ENCODE assay signal across 24 cellular contexts in the genomic region with DNA sequence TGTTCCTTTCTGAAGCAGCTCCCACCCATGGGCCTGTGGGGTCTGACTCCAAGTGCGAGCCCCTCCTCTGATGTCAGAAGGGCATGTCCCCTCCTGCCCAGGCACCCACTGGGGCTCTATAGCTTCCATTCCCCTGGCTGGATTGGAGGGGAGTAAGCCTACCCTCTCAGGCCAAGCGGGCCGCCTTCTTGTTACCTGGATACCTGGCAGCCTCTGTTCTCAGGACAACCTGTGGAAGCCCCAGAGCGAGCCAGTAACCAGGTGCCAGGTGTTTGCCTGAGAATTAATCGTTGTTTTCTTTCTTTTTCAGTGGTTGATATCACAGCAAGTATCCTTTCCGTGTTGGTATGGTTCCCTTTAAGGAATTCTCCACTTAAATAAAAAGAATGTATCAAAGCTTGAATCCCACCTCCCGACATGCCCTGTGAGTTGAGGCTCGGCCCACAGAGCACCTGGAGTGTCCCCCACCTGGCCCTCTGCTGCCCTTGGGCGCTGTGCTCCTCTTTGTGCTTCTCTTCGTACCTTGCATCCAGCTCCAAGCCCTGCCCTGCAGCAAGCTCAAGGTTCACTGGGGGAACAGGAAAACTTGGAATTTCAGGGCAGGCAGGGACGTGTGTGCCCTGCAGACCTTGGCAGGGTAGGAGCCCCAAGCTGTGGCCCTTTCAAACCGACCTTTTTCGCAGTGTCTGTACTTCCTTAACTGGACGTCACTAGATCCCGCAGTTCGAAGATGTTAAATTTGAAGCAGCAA. TPM values are rescaled to one million over a fixed set of nuclear protein-coding genes. Genes with fewer than 3 reads are reported as not detected.
DNase-seq lines count a peak whose midpoint lies in the region; ATAC-seq, FAIRE-seq and TF ChIP-seq lines count a peak whose summit lies in the region.
"Had no signal": no experiment of that assay in that cellular context is flagged by ENCODE, and none has a peak within 500 bp of the region (broad histone marks: within the 10 kb centered on the region; RNA-seq: fewer than 3 reads in every experiment).

No MANE protein-coding gene starts in this region.

- H4K20me1 ChIP-seq in HepG2 (ENCODE audit: insufficient read depth, low read length) (no peaks in the 10 kb centered on the region), mammary epithelial cell (ENCODE audit: insufficient read depth, low read length) (no peaks in the 10 kb centered on the region), hepatocyte (ENCODE audit: insufficient read depth, poor library complexity, severe bottlenecking) (no peaks in the 10 kb centered on the region)

- no peak for TF ChIP-seq RAD21 in HepG2 (CRISPR knock-in tag; IDR thresholded peaks at IDR 0.05)

- TF ChIP-seq EP300 in HepG2 (IDR thresholded peaks at IDR 0.05; ENCODE audit: low read depth in 2 of 2, low read length in 2 of 2) (no peak), HepG2 (CRISPR knock-in tag; IDR thresholded peaks at IDR 0.05; ENCODE audit: borderline replicate concordance) (no peak)

- H3K9me3 ChIP-seq in HepG2 (ENCODE audit: low read length) (no peaks in the 10 kb centered on the region), right lobe of liver (no peaks in the 10 kb centered on the region), mammary epithelial cell (replicated peaks; ENCODE audit: insufficient read depth, low read length) (no peaks in the 10 kb centered on the region), muscle layer of duodenum (ENCODE audit: control insufficient read depth in 1 of 2, low read length in 2 of 2) (no peaks in the 10 kb centered on the region), hepatocyte (ENCODE audit: low read depth) (no peaks in the 10 kb centered on the region)
- H3K9me3 ChIP-seq: left ventricle myocardium inferior, psoas muscle had no signal

- H3K27me3 ChIP-seq in HepG2 (ENCODE audit: control insufficient read depth in 1 of 2, insufficient read depth in 2 of 2, low read length in 2 of 2): no peaks in the 10 kb centered on the region
- no peaks in the 10 kb centered on the region for H3K27me3 ChIP-seq in right lobe of liver
- no peaks in the 10 kb centered on the region for H3K27me3 ChIP-seq in mammary epithelial cell (ENCODE audit: insufficient read depth, low read length)
- H3K27me3 ChIP-seq in muscle layer of duodenum (ENCODE audit: low read depth, low read length): no peaks in the 10 kb centered on the region
- no peaks in the 10 kb centered on the region for H3K27me3 ChIP-seq in hepatocyte

- in situ Hi-C loops in HepG2 (cut with HindIII; ENCODE audit: extremely low pct_ligation_motif_present, low pct_unique_long_range_greater_than_20kb): no loop called here
- in situ Hi-C loops in mammary epithelial cell (cut with MboI; ENCODE audit: low sequenced_read_pairs in 2 of 2): loop anchor here in 1 of 2 donors (25.0 kb wide), 1 partner anchor 173 kb away; a partner anchor contains a TSS

- H3K4me3 ChIP-seq in HepG2 (replicated peaks in 1 of 3; ENCODE audit: insufficient read depth in 1 of 3, low read depth in 2 of 3, low read length in 3 of 3): no peak overlapping the region
- H3K4me3 ChIP-seq in right lobe of liver: no peak overlapping the region
- H3K4me3 ChIP-seq in mammary epithelial cell (replicated peaks in 1 of 3; ENCODE audit: insufficient read depth in 1 of 3, low read depth in 2 of 3, low read length in 3 of 3): peak overlapping the region in 1 of 3 experiments; percentile 12
- H3K4me3 ChIP-seq in muscle layer of duodenum (ENCODE audit: low read depth in 1 of 2, low read length in 2 of 2): no peak overlapping the region
- H3K4me3 ChIP-seq in hepatocyte: no peak overlapping the region
- H3K4me3 ChIP-seq: left ventricle myocardium inferior, psoas muscle, smooth muscle cell had no signal

- H3K9ac ChIP-seq in HepG2 (ENCODE audit: insufficient read depth, low read depth, low read length) (no peak overlapping the region), mammary epithelial cell (ENCODE audit: insufficient read depth, low read length) (no peak overlapping the region)

- no peak for DNase-seq in HepG2 (ENCODE audit: low spot score)
- no peak for DNase-seq in right lobe of liver
- no peak for DNase-seq in mammary epithelial cell
- no peak for DNase-seq in hepatocyte (ENCODE audit: low spot score)
- DNase-seq in activated T-cell treated with anti-CD3 and anti-CD28 coated beads, Interleukin-2, amount 50 U/mL, for 48 hours: no peak
- no peak for DNase-seq in GOT3 (lab: John Stamatoyannopoulos, UW)
- DNase-seq: activated CD4-positive, alpha-beta T cell treated with anti-CD3 and anti-CD28 coated beads for 36 hours; amygdala; central memory CD4-positive, alpha-beta T cell; DMS 273 treated with DMSO at 0.1 percent for 48 hours; HFFc6; IMR-90; left ventricle myocardium inferior; midbrain; NCI-H1417; NCI-H526; psoas muscle; stimulated activated CD4-positive, alpha-beta T cell treated with anti-CD3 and anti-CD28 coated beads, Interleukin-4, amount 100 ng/mL, for 1 hour; SW 1271 had no signal

- peaks cover 9% of the 10 kb centered on the region for H3K4me1 ChIP-seq in HepG2 (ENCODE audit: insufficient read depth, low read length)
- H3K4me1 ChIP-seq in right lobe of liver: no peaks in the 10 kb centered on the region
- peaks cover 48% of the 10 kb centered on the region for H3K4me1 ChIP-seq in mammary epithelial cell (ENCODE audit: insufficient read depth, low read length)
- no peaks in the 10 kb centered on the region for H3K4me1 ChIP-seq in muscle layer of duodenum (ENCODE audit: control insufficient read depth in 1 of 2, insufficient read depth in 2 of 2, low read length in 2 of 2)
- H3K4me1 ChIP-seq in hepatocyte (ENCODE audit: insufficient read depth): no peaks in the 10 kb centered on the region
- H3K4me1 ChIP-seq: left ventricle myocardium inferior, psoas muscle had no signal

- dilution Hi-C loops in mammary epithelial cell (cut with HindIII; ENCODE audit: low sequenced_read_pairs): loop anchor here (5.0 to 10.0 kb wide), 3 partner anchors 122 to 293 kb away; no protein-coding TSS in a partner anchor

- TF ChIP-seq CTCF in HepG2 (CRISPR knock-in tag; IDR thresholded peaks at IDR 0.05) (no peak), right lobe of liver (IDR thresholded peaks at IDR 0.05) (no peak), mammary epithelial cell (conservative IDR thresholded peaks at IDR 0.05 in 1 of 2, IDR thresholded peaks at IDR 0.05 in 1 of 2; ENCODE audit: extremely low read depth in 1 of 2, insufficient read depth in 1 of 2, low read depth in 1 of 2, low read length in 2 of 2) (no peak), hepatocyte (IDR thresholded peaks at IDR 0.05; ENCODE audit: poor library complexity) (no peak)

- H3K36me3 ChIP-seq in HepG2 (replicated peaks in 1 of 2; ENCODE audit: control insufficient read depth in 1 of 2, insufficient read depth in 2 of 2, low read length in 2 of 2) (peaks cover 28 to 52% of the 10 kb centered on the region in 2 experiments; a peak in 4 of 5 replicates), right lobe of liver (peaks cover 0 to 46% (median 24%) of the 10 kb centered on the region in 4 donors), mammary epithelial cell (ENCODE audit: insufficient read depth, low read length) (peaks cover 3% of the 10 kb centered on the region), muscle layer of duodenum (ENCODE audit: control insufficient read depth in 1 of 2, insufficient read depth in 2 of 2, low read length in 2 of 2) (peaks cover 37 to 76% of the 10 kb centered on the region in 2 donors), hepatocyte (replicated peaks; ENCODE audit: insufficient read depth, low read depth) (no peaks in the 10 kb centered on the region)

- 81% methylated on average over 16 of the region's 16 CpGs for WGBS in HepG2 (ENCODE audit: low lambda C conversion rate)
- 86% methylated on average over 16 of the region's 16 CpGs for WGBS in right lobe of liver (ENCODE audit: insufficient coverage, low coverage, low lambda C conversion rate, missing lambda C conversion rate)
- WGBS in mammary epithelial cell (ENCODE audit: low coverage, missing lambda C conversion rate): 5% methylated on average over 16 of the region's 16 CpGs
- 94% methylated on average over 16 of the region's 16 CpGs for WGBS in hepatocyte (ENCODE audit: low lambda C conversion rate, missing lambda C conversion rate)

- H2AFZ ChIP-seq in HepG2 (ENCODE audit: low read length) (no peak overlapping the region), mammary epithelial cell (ENCODE audit: low read depth, low read length) (peak overlapping the region; percentile 20), hepatocyte (no peak overlapping the region)

- ATAC-seq in HepG2 (peak; percentile 39), right lobe of liver (no peak), GM18858 (IDR thresholded peaks at IDR 0.05; ENCODE audit: unreplicated experiment) (no peak)
- ATAC-seq: activated CD4-positive, alpha-beta T cell treated with anti-CD3 and anti-CD28 coated beads for 36 hours had no signal

- CTCF ChIA-PET in HepG2 (lab: Yijun Ruan, JAX; ENCODE audit: low intra/inter-chr PET ratio, low total read pairs) (no interaction called here), mammary epithelial cell (lab: Charles Lee; ENCODE audit: low non-redundant PET) (no interaction called here)

- TF ChIP-seq POLR2A in HepG2 (IDR thresholded peaks at IDR 0.05; ENCODE audit: insufficient read depth in 1 of 2, low read depth in 2 of 2, low read length in 2 of 2): no peak
- no peak for TF ChIP-seq POLR2A in right lobe of liver (IDR thresholded peaks at IDR 0.05)

- no peaks in the 10 kb centered on the region for H3K9me2 ChIP-seq in hepatocyte (replicated peaks; ENCODE audit: insufficient read depth)

- POLR2A ChIA-PET in HepG2 (lab: Yijun Ruan, JAX): no interaction called here

- FAIRE-seq in HepG2 (lab: Jason Lieb, UNC): no peak
- FAIRE-seq: urothelium cell line had no signal

- intact Hi-C loops in HepG2 (cut with micrococcal nuclease; ENCODE audit: unreplicated experiment) (no loop called here), right lobe of liver (cut with DNase I) (no loop called here), mammary epithelial cell (cut with micrococcal nuclease) (no loop called here)

- no peaks in the 10 kb centered on the region for H3K79me2 ChIP-seq in HepG2 (ENCODE audit: insufficient read depth, low read length)
- H3K79me2 ChIP-seq in mammary epithelial cell (ENCODE audit: insufficient read depth, low read length): peaks cover 21% of the 10 kb centered on the region
- peaks cover 4% of the 10 kb centered on the region for H3K79me2 ChIP-seq in hepatocyte

- no peak overlapping the region for H3K4me2 ChIP-seq in HepG2 (ENCODE audit: low read depth, low read length)
- H3K4me2 ChIP-seq in mammary epithelial cell (ENCODE audit: insufficient read depth, low read depth, low read length): peak overlapping the region; percentile 77
- no peak overlapping the region for H3K4me2 ChIP-seq in hepatocyte
- H3K4me2 ChIP-seq: smooth muscle cell had no signal

- no peak overlapping the region for H3K27ac ChIP-seq in HepG2 (ENCODE audit: extremely low read length, insufficient read depth, low read length)
- H3K27ac ChIP-seq in right lobe of liver: no peak overlapping the region
- H3K27ac ChIP-seq in mammary epithelial cell (ENCODE audit: insufficient read depth, low read depth, low read length): peak overlapping the region; percentile 19
- H3K27ac ChIP-seq in muscle layer of duodenum (ENCODE audit: low read length): peak overlapping the region; percentile 40
- no peak overlapping the region for H3K27ac ChIP-seq in hepatocyte
- H3K27ac ChIP-seq: C4-2B, left ventricle myocardium inferior, psoas muscle had no signal

- BruUV-seq in HepG2 (replicated peaks; lab: Mats Ljungman, UMichigan): no TSS peak
- BruUV-seq in mammary epithelial cell (replicated peaks; lab: Mats Ljungman, UMichigan): no TSS peak

RNA-seq across cellular contexts. Expression of a gene that starts 15.0 kb away (rescaled TPM):
- total RNA-seq in HepG2 (2016; rRNA removed; fragmentation: Illumina TruSeq; extraction: Trizol) (11.2 and 16.8 TPM in 2 replicates), right lobe of liver (10 to 100 TPM; 10.4 to 30.4 (median 19.3) TPM), mammary epithelial cell (10 to 100 TPM; 39.7 to 44.5 TPM), hepatocyte (21.2 and 31.8 TPM in 2 replicates)
- total RNA-seq in HepG2 (2016; cell fraction: cytosol; rRNA removed; fragmentation: Illumina TruSeq; extraction: Trizol; ENCODE audit: low read depth): 9.4 and 9.6 TPM in 2 replicates
- 8.7 and 17.7 TPM in 2 replicates for total RNA-seq in HepG2 (2016; cell fraction: insoluble cytoplasmic fraction; rRNA removed; fragmentation: Illumina TruSeq; extraction: Trizol)
- total RNA-seq in HepG2 (2016; cell fraction: membrane; rRNA removed; fragmentation: Illumina TruSeq; extraction: Trizol): 8.8 and 10.6 TPM in 2 replicates
- 22.6 and 31.6 TPM in 2 replicates for total RNA-seq in HepG2 (2016; cell fraction: nucleus; rRNA removed; fragmentation: Illumina TruSeq; extraction: Trizol)
- polyA plus RNA-seq in HepG2 (2011; rRNA removed) (33.8 and 42.5 TPM in 2 replicates), mammary epithelial cell (11.1 TPM), hepatocyte (25.3 and 29.0 TPM in 2 replicates)
- 14.5 and 20.0 TPM in 2 replicates for polyA plus RNA-seq in HepG2 (2011; cell fraction: cytosol; rRNA removed)
- polyA plus RNA-seq in HepG2 (2011; cell fraction: nucleus; rRNA removed): 141 and 157 TPM in 2 replicates
- 24.5 and 28.7 TPM in 2 replicates for polyA plus RNA-seq in HepG2 (2012)
- 1.4 and 2.2 TPM in 2 replicates for polyA plus RNA-seq in HepG2 (2016; cell fraction: cytosol; fragmentation: Illumina TruSeq; extraction: Trizol; ENCODE audit: low read depth)
- 8.0 and 11.9 TPM in 2 replicates for polyA plus RNA-seq in HepG2 (2016; cell fraction: insoluble cytoplasmic fraction; fragmentation: Illumina TruSeq; extraction: Trizol; ENCODE audit: low read depth)
- polyA plus RNA-seq in HepG2 (2016; cell fraction: membrane; fragmentation: Illumina TruSeq; extraction: Trizol; ENCODE audit: low read depth): 3.5 and 4.4 TPM in 2 replicates
- 63.3 and 65.0 TPM in 2 replicates for polyA plus RNA-seq in HepG2 (2016; cell fraction: nucleus; fragmentation: Illumina TruSeq; extraction: Trizol; ENCODE audit: insufficient read depth, low read depth)
- polyA minus RNA-seq in HepG2 (2011; rRNA and poly(A)+ RNA removed; ENCODE audit: low replicate concordance): 93.0 and 117 TPM in 2 replicates
- 26.3 and 30.4 TPM in 2 replicates for polyA minus RNA-seq in HepG2 (2011; cell fraction: cytosol; rRNA and poly(A)+ RNA removed)
- polyA minus RNA-seq in HepG2 (2011; cell fraction: nucleus; rRNA and poly(A)+ RNA removed): 66.6 and 70.0 TPM in 2 replicates
- 19.0 TPM for polyA minus RNA-seq in mammary epithelial cell

RNA-seq across cellular contexts. Expression of a gene that starts 15.3 kb away (rescaled TPM):
- total RNA-seq in HepG2 (2016; rRNA removed; fragmentation: Illumina TruSeq; extraction: Trizol): 17.7 and 25.9 TPM in 2 replicates
- total RNA-seq in HepG2 (2016; cell fraction: cytosol; rRNA removed; fragmentation: Illumina TruSeq; extraction: Trizol; ENCODE audit: low read depth): 8.7 and 9.2 TPM in 2 replicates
- total RNA-seq in HepG2 (2016; cell fraction: insoluble cytoplasmic fraction; rRNA removed; fragmentation: Illumina TruSeq; extraction: Trizol): 16.1 and 27.0 TPM in 2 replicates
- 10.9 and 12.1 TPM in 2 replicates for total RNA-seq in HepG2 (2016; cell fraction: membrane; rRNA removed; fragmentation: Illumina TruSeq; extraction: Trizol)
- 21.4 and 23.7 TPM in 2 replicates for total RNA-seq in HepG2 (2016; cell fraction: nucleus; rRNA removed; fragmentation: Illumina TruSeq; extraction: Trizol)
- polyA plus RNA-seq in HepG2 (2011; rRNA removed): 21.6 and 29.1 TPM in 2 replicates
- 15.9 and 20.9 TPM in 2 replicates for polyA plus RNA-seq in HepG2 (2011; cell fraction: cytosol; rRNA removed)
- 103 and 104 TPM in 2 replicates for polyA plus RNA-seq in HepG2 (2011; cell fraction: nucleus; rRNA removed)
- polyA plus RNA-seq in HepG2 (2012): 20.3 and 27.6 TPM in 2 replicates
- 6.2 and 7.6 TPM in 2 replicates for polyA plus RNA-seq in HepG2 (2016; cell fraction: cytosol; fragmentation: Illumina TruSeq; extraction: Trizol; ENCODE audit: low read depth)
- polyA plus RNA-seq in HepG2 (2016; cell fraction: insoluble cytoplasmic fraction; fragmentation: Illumina TruSeq; extraction: Trizol; ENCODE audit: low read depth): 14.4 and 18.3 TPM in 2 replicates
- polyA plus RNA-seq in HepG2 (2016; cell fraction: membrane; fragmentation: Illumina TruSeq; extraction: Trizol; ENCODE audit: low read depth): 6.6 and 9.3 TPM in 2 replicates
- polyA plus RNA-seq in HepG2 (2016; cell fraction: nucleus; fragmentation: Illumina TruSeq; extraction: Trizol; ENCODE audit: insufficient read depth, low read depth): 46.6 and 50.2 TPM in 2 replicates
- 22.4 and 37.1 TPM in 2 replicates for polyA minus RNA-seq in HepG2 (2011; rRNA and poly(A)+ RNA removed; ENCODE audit: low replicate concordance)
- 9.5 and 13.6 TPM in 2 replicates for polyA minus RNA-seq in HepG2 (2011; cell fraction: cytosol; rRNA and poly(A)+ RNA removed)
- polyA minus RNA-seq in HepG2 (2011; cell fraction: nucleus; rRNA and poly(A)+ RNA removed): 35.1 and 46.9 TPM in 2 replicates
- 10 to 100 TPM; 19.7 to 25.9 (median 23.6) TPM for total RNA-seq in right lobe of liver
- total RNA-seq in mammary epithelial cell: 10 to 100 TPM; 23.3 to 48.1 TPM
- polyA plus RNA-seq in mammary epithelial cell: 29.2 TPM
- polyA minus RNA-seq in mammary epithelial cell: 22.2 TPM
- total RNA-seq in hepatocyte: 13.1 and 25.8 TPM in 2 replicates
- polyA plus RNA-seq in hepatocyte: 43.7 and 57.4 TPM in 2 replicates

Comparison
In these comparisons a context has a peak if more than half of its experiments do, and no peak if none do; other contexts are left out.
1. H3K27ac ChIP-seq: peak in mammary epithelial cell (single experiment) and muscle layer of duodenum (single experiment); none in HepG2 (single experiment), right lobe of liver (0 of 3) and hepatocyte (single experiment).